Comparison of ENCODE assay signal across 34 cellular contexts in the genomic region with DNA sequence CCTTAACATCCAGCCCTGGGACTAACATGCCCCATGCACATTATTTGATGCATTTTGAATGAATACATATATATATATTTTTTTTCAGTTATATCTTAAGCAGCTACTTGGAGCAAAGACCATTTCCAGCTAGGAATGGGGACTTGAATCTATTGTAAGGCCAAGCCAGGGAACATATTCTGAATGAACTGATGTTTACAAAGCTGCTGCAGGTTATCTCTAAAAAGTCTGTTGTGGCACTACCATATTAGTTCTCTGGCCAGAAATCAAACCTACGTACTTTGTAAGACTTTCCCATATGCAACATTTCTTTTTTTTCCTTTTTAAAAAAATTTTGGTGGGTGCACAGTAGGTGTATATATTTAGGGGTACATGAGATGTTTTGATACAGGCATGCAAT.
"Had no signal": no experiment of that assay in that cellular context is flagged by ENCODE, and none has a peak within 500 bp of the region (broad histone marks: within the 10 kb centered on the region; RNA-seq: fewer than 3 reads in every experiment).

No MANE protein-coding gene starts in this region.

- H3K4me3 ChIP-seq: MG63 had no signal

- H3K27me3 ChIP-seq: MG63 had no signal

- H3K27ac ChIP-seq: KMS-11 had no signal

- H3K36me3 ChIP-seq: MG63 had no signal

- DNase-seq: Karpas-422, Kasumi-1, KG1, MG63, MM.1S, MV-4-11, NCI-H1048, NCI-H1092, NCI-H1092 treated with DMSO at 0.1 percent for 48 hours, NCI-H1105, NCI-H1105 treated with DMSO at 0.1 percent for 48 hours, NCI-H1417, NCI-H1417 treated with DMSO at 0.1 percent for 48 hours, NCI-H1436, NCI-H1436 treated with DMSO at 0.1 percent for 48 hours, NCI-H146, NCI-H1694, NCI-H1694 treated with DMSO at 0.1 percent for 48 hours, NCI-H187, NCI-H187 treated with DMSO at 0.1 percent for 48 hours, NCI-H1930, NCI-H2029, NCI-H2081, NCI-H2081 treated with DMSO at 0.1 percent for 48 hours, NCI-H2107, NCI-H2171, NCI-H2227 treated with DMSO at 0.1 percent for 48 hours, NCI-H226, NCI-H345, NCI-H446, NCI-H446 treated with DMSO at 0.1 percent for 48 hours, NCI-H510A, NCI-H510A treated with DMSO at 0.1 percent for 48 hours had no signal
